ENCODE assay signal across 17 cellular contexts in the genomic region with DNA sequence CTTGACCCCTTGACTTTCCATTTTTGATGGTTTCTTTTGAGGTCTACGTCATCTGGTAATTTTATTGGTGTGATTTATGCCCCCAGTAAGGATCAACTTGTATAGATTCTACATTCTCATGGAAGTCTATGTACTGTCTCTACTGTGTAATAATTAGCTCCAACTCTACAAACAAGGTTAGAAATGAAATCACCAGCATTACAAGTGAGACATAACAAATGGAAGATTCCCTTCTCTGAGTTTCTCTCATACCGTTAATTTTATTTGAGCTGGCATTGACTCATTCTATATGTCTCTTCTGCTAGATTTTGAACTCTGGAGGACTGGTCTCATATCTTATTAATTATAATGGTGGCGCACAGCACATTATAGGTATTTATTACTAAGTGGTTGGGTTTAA.
"Had no signal": no experiment of that assay in that cellular context is flagged by ENCODE, and none has a peak within 500 bp of the region (broad histone marks: within the 10 kb centered on the region; RNA-seq: fewer than 3 reads in every experiment).

No MANE protein-coding gene starts in this region.

- H3K36me3 Mint-ChIP-seq: WTC11 had no signal

- H3K27me3 Mint-ChIP-seq: activated CD4-positive, alpha-beta memory T cell treated with anti-CD3 and anti-CD28 coated beads, Interleukin-2, amount 10 ng/mL, durations not matched to agents 7 days and 5 days; activated naive CD8-positive, alpha-beta T cell treated with anti-CD3 and anti-CD28 coated beads for 36 hours; effector memory CD8-positive, alpha-beta T cell; naive B cell; stimulated activated naive CD8-positive, alpha-beta T cell treated with anti-CD3 and anti-CD28 coated beads, Interleukin-15, Interleukin-2, amounts not matched to agents 100 ng/mL and 50 ng/mL, for 24 hours had no signal

- H3K27ac ChIP-seq: epithelial cell of prostate, right atrium auricular region, testis had no signal

- H3K27me3 ChIP-seq: heart right ventricle, right atrium auricular region, testis had no signal

- H3K36me3 ChIP-seq: right atrium auricular region had no signal

- H3K4me3 Mint-ChIP-seq: activated CD4-positive, alpha-beta memory T cell treated with anti-CD3 and anti-CD28 coated beads, Interleukin-2, amount 10 ng/mL, durations not matched to agents 7 days and 5 days; activated naive CD8-positive, alpha-beta T cell treated with anti-CD3 and anti-CD28 coated beads for 36 hours; stimulated activated naive CD8-positive, alpha-beta T cell treated with anti-CD3 and anti-CD28 coated beads, Interleukin-15, Interleukin-2, amounts not matched to agents 100 ng/mL and 50 ng/mL, for 24 hours; WTC11 had no signal

- ATAC-seq: effector memory CD8-positive, alpha-beta T cell; heart right ventricle; left cardiac atrium; WTC11 had no signal

- H3K27ac Mint-ChIP-seq: activated CD4-positive, alpha-beta memory T cell treated with anti-CD3 and anti-CD28 coated beads, Interleukin-2, amount 10 ng/mL, durations not matched to agents 7 days and 5 days; activated naive CD8-positive, alpha-beta T cell treated with anti-CD3 and anti-CD28 coated beads for 36 hours; stimulated activated naive CD8-positive, alpha-beta T cell treated with anti-CD3 and anti-CD28 coated beads, Interleukin-15, Interleukin-2, amounts not matched to agents 100 ng/mL and 50 ng/mL, for 24 hours; WTC11 had no signal

- H3K4me3 ChIP-seq: heart right ventricle, lung, right atrium auricular region, smooth muscle cell, testis had no signal

- H3K9me3 Mint-ChIP-seq: activated CD4-positive, alpha-beta memory T cell treated with anti-CD3 and anti-CD28 coated beads, Interleukin-2, amount 10 ng/mL, durations not matched to agents 7 days and 5 days; activated naive CD8-positive, alpha-beta T cell treated with anti-CD3 and anti-CD28 coated beads for 36 hours; effector memory CD8-positive, alpha-beta T cell; naive B cell; stimulated activated naive CD8-positive, alpha-beta T cell treated with anti-CD3 and anti-CD28 coated beads, Interleukin-15, Interleukin-2, amounts not matched to agents 100 ng/mL and 50 ng/mL, for 24 hours; WTC11 had no signal

- DNase-seq: activated CD4-positive, alpha-beta memory T cell treated with anti-CD3 and anti-CD28 coated beads, Interleukin-2, amount 10 ng/mL, durations not matched to agents 7 days and 5 days; activated CD4-positive, alpha-beta T cell treated with anti-CD3 and anti-CD28 coated beads for 4 hours; activated naive CD8-positive, alpha-beta T cell treated with anti-CD3 and anti-CD28 coated beads for 36 hours; effector memory CD8-positive, alpha-beta T cell; heart right ventricle; left cardiac atrium; midbrain; naive B cell; stimulated activated CD4-positive, alpha-beta T cell treated with anti-CD3 and anti-CD28 coated beads, Interleukin-4, amount 100 ng/mL, for 4 hours; stimulated activated CD8-positive, alpha-beta memory T cell treated with anti-CD3 and anti-CD28 coated beads, Interleukin-4, amount 100 ng/mL, for 48 hours; testis had no signal

- H3K9me3 ChIP-seq: heart right ventricle, right atrium auricular region, testis had no signal
